8 cellular contexts compared by ENCODE assay signal in genomic region chr14:55103005-55103640, GRCh38. TPM values are rescaled to one million over a fixed set of nuclear protein-coding genes. Genes with fewer than 3 reads are reported as not detected.
A peak's percentile ranks its signal among the peaks of the same experiment; 100 is the strongest.
DNase-seq lines count a peak whose midpoint lies in the region; ATAC-seq and TF ChIP-seq lines count a peak whose summit lies in the region.

No MANE protein-coding gene starts in this region.

- H3K9me3 Mint-ChIP-seq in stimulated activated naive CD8-positive, alpha-beta T cell treated with anti-CD3 and anti-CD28 coated beads, Interleukin-15, amount 100 ng/mL, for 72 hours = peaks cover 6% of the 10 kb centered on the region in 2 donors

- H3K27me3 Mint-ChIP-seq in stimulated activated naive CD8-positive, alpha-beta T cell treated with anti-CD3 and anti-CD28 coated beads, Interleukin-15, amount 100 ng/mL, for 72 hours = no peaks in the 10 kb centered on the region

- no peaks in the 10 kb centered on the region for H3K79me2 ChIP-seq in mesendoderm (ENCODE audit: control insufficient read depth, insufficient read depth, low read length)

- H3K4me3 Mint-ChIP-seq in stimulated activated naive CD8-positive, alpha-beta T cell treated with anti-CD3 and anti-CD28 coated beads, Interleukin-15, amount 100 ng/mL, for 72 hours = peak overlapping the region; percentile 83 to 85

- DNase-seq in DMS153 (lab: John Stamatoyannopoulos, UW) (peak; percentile 78), coronary artery (ENCODE audit: low spot score) (peak; percentile 83), mesendoderm (peak; percentile 97), NCI-H2227 treated with DMSO at 0.1 percent for 48 hours (lab: John Stamatoyannopoulos, UW) (no peak)
- peak; percentile 69 to 71 for DNase-seq in stimulated activated naive CD8-positive, alpha-beta T cell treated with anti-CD3 and anti-CD28 coated beads, Interleukin-15, amount 100 ng/mL, for 72 hours

- peak overlapping the region; percentile 9 for H3K9ac ChIP-seq in mesendoderm (ENCODE audit: low read length)

- no peaks in the 10 kb centered on the region for H3K27me3 ChIP-seq in mesendoderm (ENCODE audit: insufficient read depth, low read length, poor library complexity)

- H4K5ac ChIP-seq in mesendoderm (ENCODE audit: low read length) = no peak overlapping the region

- H3K36me3 ChIP-seq in KOPT-K1 (ENCODE audit: insufficient read depth, low read length) (no peaks in the 10 kb centered on the region), mesendoderm (ENCODE audit: control insufficient read depth, insufficient read depth, low read length) (no peaks in the 10 kb centered on the region)

- TF ChIP-seq CTCF in coronary artery (IDR thresholded peaks at IDR 0.05) = no peak

- H3K4me3 ChIP-seq in coronary artery (no peak overlapping the region), mesendoderm (ENCODE audit: low read length) (no peak overlapping the region)

- peak overlapping the region; percentile 75 for H2BK15ac ChIP-seq in mesendoderm (replicated peaks; ENCODE audit: low read depth)

- peaks cover 10% of the 10 kb centered on the region for H3K9me3 ChIP-seq in KOPT-K1 (ENCODE audit: insufficient read depth, low read length, poor library complexity, severe bottlenecking)

- peak; percentile 42 for ATAC-seq in GM21576 (IDR thresholded peaks at IDR 0.05; ENCODE audit: unreplicated experiment)
- ATAC-seq in activated CD4-positive, CD25-positive, alpha-beta regulatory T cell treated with anti-CD3 and anti-CD28 coated beads, Interleukin-2, amount 50 U/mL, for 24 hours = peak; percentile 62 to 65
- ATAC-seq in stimulated activated naive CD8-positive, alpha-beta T cell treated with anti-CD3 and anti-CD28 coated beads, Interleukin-15, amount 100 ng/mL, for 72 hours = peak; percentile 72

- no peaks in the 10 kb centered on the region for H3K79me1 ChIP-seq in mesendoderm (ENCODE audit: low read length)

- WGBS in mesendoderm (ENCODE audit: extremely low coverage, insufficient coverage, low lambda C conversion rate) = no CpG with 5 or more reads among the region's 13 CpGs

- H3K4me2 ChIP-seq in mesendoderm (ENCODE audit: low read length) = no peak overlapping the region

- peak overlapping the region; percentile 33 for H2BK5ac ChIP-seq in mesendoderm (ENCODE audit: low read length)

- peak overlapping the region; percentile 99 for H3K27ac Mint-ChIP-seq in stimulated activated naive CD8-positive, alpha-beta T cell treated with anti-CD3 and anti-CD28 coated beads, Interleukin-15, amount 100 ng/mL, for 72 hours

- no peak overlapping the region for H2BK120ac ChIP-seq in mesendoderm (ENCODE audit: low read depth, low read length)

- no peak overlapping the region for H4K8ac ChIP-seq in mesendoderm (ENCODE audit: low read depth, low read length)

- peaks cover 56% of the 10 kb centered on the region for H3K4me1 Mint-ChIP-seq in stimulated activated naive CD8-positive, alpha-beta T cell treated with anti-CD3 and anti-CD28 coated beads, Interleukin-15, amount 100 ng/mL, for 72 hours

- peak overlapping the region; percentile 40 for H3K4ac ChIP-seq in mesendoderm (ENCODE audit: low read depth, low read length)

- peak overlapping the region; percentile 68 for H3K56ac ChIP-seq in mesendoderm (ENCODE audit: low read length)

- H3K23ac ChIP-seq in mesendoderm (ENCODE audit: low read length) = no peak overlapping the region

- H3K18ac ChIP-seq in mesendoderm (ENCODE audit: low read length) = peak overlapping the region; percentile 83

- H3K27ac ChIP-seq in KOPT-K1 (ENCODE audit: low read depth, low read length, poor library complexity, severe bottlenecking) (peak overlapping the region; percentile 85), coronary artery (peak overlapping the region; percentile 72 to 84), mesendoderm (ENCODE audit: low read depth, low read length) (peak overlapping the region; percentile 77)

- no peak overlapping the region for H2AK5ac ChIP-seq in mesendoderm (ENCODE audit: low read length)

- H3K4me1 ChIP-seq in mesendoderm (ENCODE audit: control insufficient read depth, low read depth, low read length) = peaks cover 7% of the 10 kb centered on the region

RNA-seq across cellular contexts. Expression of gene LGALS3, which starts 25.9 kb away (rescaled TPM):
- 9.2 TPM for polyA plus RNA-seq in mesendoderm (2013, experiment 1 of 2)
- 9.7 TPM for polyA plus RNA-seq in mesendoderm (2013, experiment 2 of 2)

RNA-seq across cellular contexts. Expression of gene MAPK1IP1L, which starts 51.7 kb away (rescaled TPM):
- polyA plus RNA-seq in mesendoderm (2013, experiment 1 of 2) = 148 TPM
- polyA plus RNA-seq in mesendoderm (2013, experiment 2 of 2) = 159 TPM
